Comparison of ENCODE assay signal across 7 cellular contexts in the genomic region with DNA sequence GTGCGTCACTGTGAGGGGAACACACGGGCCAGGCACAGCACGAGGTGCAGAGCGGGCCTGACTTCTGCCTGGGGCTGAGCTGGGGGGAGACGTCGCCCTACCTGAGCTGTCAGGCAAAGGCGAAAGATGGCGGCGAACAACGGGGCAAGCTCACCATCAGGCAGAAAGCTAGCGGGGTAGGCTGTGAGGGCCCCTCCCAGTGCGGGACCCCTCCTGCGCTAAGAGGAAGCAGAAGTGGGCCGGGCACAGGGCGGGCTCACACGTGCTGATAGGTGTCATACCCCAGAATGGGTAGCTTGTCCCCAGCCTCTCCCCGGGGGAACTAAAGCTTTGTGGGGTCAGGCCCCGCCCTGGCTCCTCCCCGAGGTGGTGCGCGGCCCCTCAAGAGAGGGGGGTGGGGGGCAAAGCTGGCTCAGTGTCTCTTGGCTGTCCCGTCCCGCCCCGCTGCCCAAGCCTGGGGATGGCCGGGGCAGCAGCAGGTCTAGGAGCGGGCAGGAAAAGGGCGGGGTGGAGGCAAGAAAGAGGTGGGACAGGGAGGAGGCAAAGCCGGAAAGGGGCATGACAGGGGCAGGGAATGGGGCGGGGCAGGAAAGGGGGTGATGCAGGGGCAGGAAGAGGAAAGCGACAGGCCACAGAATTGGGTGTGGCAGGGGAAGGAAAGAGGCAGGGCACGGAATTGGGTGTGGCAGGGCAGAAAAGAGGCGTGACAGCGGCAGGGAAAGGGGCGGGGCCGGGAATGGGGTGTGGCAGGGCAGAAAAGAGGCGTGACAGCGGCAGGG.
DNase-seq lines count a peak whose midpoint lies in the region; ATAC-seq and TF ChIP-seq lines count a peak whose summit lies in the region.
"Had no signal": no experiment of that assay in that cellular context is flagged by ENCODE, and none has a peak within 500 bp of the region (broad histone marks: within the 10 kb centered on the region; RNA-seq: fewer than 3 reads in every experiment).

No MANE protein-coding gene starts in this region.

- DNase-seq in activated CD8-positive, alpha-beta memory T cell treated with anti-CD3 and anti-CD28 coated beads, Interleukin-2, amount 50 U/mL, for 4 hours: peak; percentile 60
- no peak for DNase-seq in NCI-H1930 (lab: John Stamatoyannopoulos, UW)
- no peak for DNase-seq in GM13976 (ENCODE audit: low spot score)

- H3K27me3 ChIP-seq in iPS-18a (ENCODE audit: control insufficient read depth, insufficient read depth, low read length): no peaks in the 10 kb centered on the region

- no peaks in the 10 kb centered on the region for H3K4me1 ChIP-seq in iPS-18a (ENCODE audit: control insufficient read depth, low read depth, low read length)

- ATAC-seq in HG03108 (IDR thresholded peaks at IDR 0.05; ENCODE audit: unreplicated experiment): peak; percentile 39
- no peak for ATAC-seq in GM19397 (IDR thresholded peaks at IDR 0.05; ENCODE audit: unreplicated experiment)

- no peak overlapping the region for H3K27ac ChIP-seq in iPS-18a (ENCODE audit: low read length)
- H3K27ac ChIP-seq: KMS-11 had no signal

- TF ChIP-seq CTCF in GM13976 (IDR thresholded peaks at IDR 0.05; ENCODE audit: borderline replicate concordance, control extremely low read depth, extremely low read depth, insufficient read depth, missing control alignments): no peak

- H3K36me3 ChIP-seq in iPS-18a (ENCODE audit: control insufficient read depth, low read depth, low read length): peaks cover 32% of the 10 kb centered on the region

- in situ Hi-C loops in GM13976 (cut with MboI; ENCODE audit: low sequenced_read_pairs, unreplicated experiment): no loop called here

- no peak overlapping the region for H3K9ac ChIP-seq in iPS-18a (ENCODE audit: low read length)
- H3K9ac ChIP-seq: KMS-11 had no signal

- peak overlapping the region; percentile 3 for H3K4me3 ChIP-seq in iPS-18a (ENCODE audit: low read length)

- no peaks in the 10 kb centered on the region for H3K9me3 ChIP-seq in iPS-18a (ENCODE audit: control insufficient read depth, low read depth, low read length)
